In genomic region chr16:9134739-9135138, GRCh38 we compare ENCODE assay signal across 8 cellular contexts. TPM values are rescaled to one million over a fixed set of nuclear protein-coding genes. Genes with fewer than 3 reads are reported as not detected.
DNase-seq lines count a peak whose midpoint lies in the region; ATAC-seq and TF ChIP-seq lines count a peak whose summit lies in the region.

No MANE protein-coding gene starts in this region.

- no peaks in the 10 kb centered on the region for H3K27me3 ChIP-seq in lung (ENCODE audit: control insufficient read depth, insufficient read depth)

- H3K9me3 ChIP-seq in lung (ENCODE audit: control insufficient read depth in 2 of 2, insufficient read depth in 1 of 2, low read length in 1 of 2): no peaks in the 10 kb centered on the region

- no peaks in the 10 kb centered on the region for H3K36me3 ChIP-seq in lung (ENCODE audit: control insufficient read depth in 2 of 2, insufficient read depth in 2 of 2, low read length in 2 of 2)

- no peaks in the 10 kb centered on the region for H3K9me3 Mint-ChIP-seq in activated B cell treated with CpG ODN at 0.5 μM for 24 hours

- peaks cover 0 to 1% of the 10 kb centered on the region in 2 donors for H3K4me1 ChIP-seq in lung (ENCODE audit: control insufficient read depth in 2 of 2, insufficient read depth in 2 of 2, low read length in 2 of 2)

- no peak overlapping the region for H3K4me3 ChIP-seq in HFF-Myc (replicated peaks; ENCODE audit: low read depth, low read length)
- H3K4me3 ChIP-seq in lung: no peak overlapping the region

- TF ChIP-seq CTCF in HFF-Myc (IDR thresholded peaks at IDR 0.05; ENCODE audit: low read depth, low read length, missing control alignments): peak; percentile 64
- TF ChIP-seq CTCF in activated B cell treated with CpG ODN at 0.5 μM for 24 hours (IDR thresholded peaks at IDR 0.05): peak; percentile 41
- TF ChIP-seq CTCF in lung (IDR thresholded peaks at IDR 0.05; ENCODE audit: control extremely low read depth, extremely low read depth): peak; percentile 20

- CTCF ChIA-PET in activated B cell treated with CpG ODN at 0.5 μM for 24 hours (lab: Charles Lee): interaction anchor here (0.7 to 2.6 kb wide), 18 partner anchors 11 to 568 kb away, joined by 3 to 19 read pairs (median 5); partner anchors contain the start of genes HAPSTR1, PMM2 and TMEM186

- H3K36me3 Mint-ChIP-seq in activated B cell treated with CpG ODN at 0.5 μM for 24 hours (ENCODE audit: low read depth): no peaks in the 10 kb centered on the region

- no peak overlapping the region for H3K27ac ChIP-seq in lung (ENCODE audit: low read depth in 1 of 2, low read length in 1 of 2)

- DNase-seq in GF-D8 (lab: John Stamatoyannopoulos, UW) (peak; percentile 18), HFF-Myc (ENCODE audit: extremely low read depth, low read depth) (no peak), NCI-H2029 treated with DMSO at 0.1 percent for 48 hours (lab: John Stamatoyannopoulos, UW) (peak; percentile 54), activated B cell treated with CpG ODN at 0.5 μM for 24 hours (peak; percentile 52), cerebellar cortex (ENCODE audit: low spot score) (peak; percentile 55), lung (ENCODE audit: low spot score) (no peak)
- DNase-seq in stimulated activated CD8-positive, alpha-beta memory T cell treated with anti-CD3 and anti-CD28 coated beads, Interleukin-4, amount 100 ng/mL, for 1 hour (ENCODE audit: low read depth in 2 of 2, low spot score in 1 of 2): peak; percentile 21 to 45

- no peaks in the 10 kb centered on the region for H3K27me3 Mint-ChIP-seq in activated B cell treated with CpG ODN at 0.5 μM for 24 hours

- H3K27ac Mint-ChIP-seq in activated B cell treated with CpG ODN at 0.5 μM for 24 hours: peak overlapping the region; percentile 53

- H3K4me1 Mint-ChIP-seq in activated B cell treated with CpG ODN at 0.5 μM for 24 hours: peaks cover 38% of the 10 kb centered on the region

- H3K4me3 Mint-ChIP-seq in activated B cell treated with CpG ODN at 0.5 μM for 24 hours: peak overlapping the region; percentile 15

- intact Hi-C loops in activated B cell treated with CpG ODN at 0.5 μM for 24 hours (cut with micrococcal nuclease): loop anchor here (1.0 to 10.0 kb wide), 10 partner anchors 10 to 567 kb away; partner anchors contain the start of genes PMM2, TMEM186 and USP7

- WGBS in lung, 2 donors: 14 to 17% methylated on average over 5 of the region's 5 CpGs

- ATAC-seq in activated B cell treated with CpG ODN at 0.5 μM for 24 hours (ENCODE audit: low read depth) (peak; percentile 73), lung (ENCODE audit: insufficient read depth, low FRiP score) (peak; percentile 68), GM18858 (IDR thresholded peaks at IDR 0.05; ENCODE audit: unreplicated experiment) (no peak)

- POLR2A ChIA-PET in activated B cell treated with CpG ODN at 0.5 μM for 24 hours (lab: Charles Lee): interaction anchor here (1.2 to 3.0 kb wide), 3 partner anchors 44 to 338 kb away, joined by 3 to 26 read pairs (median 17); partner anchors contain the start of genes HAPSTR1 and TMEM186

RNA-seq across cellular contexts. Expression of gene HAPSTR1, which starts 43.3 kb away (rescaled TPM):
- 77.0 and 85.6 TPM in 2 replicates for total RNA-seq in activated B cell treated with CpG ODN at 0.5 μM for 24 hours
- total RNA-seq in lung: 10 to 100 TPM; 62.7 to 81.7 TPM
- 10 to 100 TPM; 10.1 to 18.5 TPM for polyA plus RNA-seq in lung

Comparison
In these comparisons a context has a peak if more than half of its experiments do, and no peak if none do; other contexts are left out.
1. DNase-seq: peak in GF-D8 (single experiment), NCI-H2029 treated with DMSO at 0.1 percent for 48 hours (single experiment), activated B cell treated with CpG ODN at 0.5 μM for 24 hours (single experiment), cerebellar cortex (single experiment) and stimulated activated CD8-positive, alpha-beta memory T cell treated with anti-CD3 and anti-CD28 coated beads, Interleukin-4, amount 100 ng/mL, for 1 hour (2 of 2); none in HFF-Myc (single experiment) and lung (single experiment).
2. Peak in every context shown above with its lines, with median percentiles within 50 percentile points of each other: CTCF ChIP-seq.